ENCODE assay signal across 11 cellular contexts in genomic region chr14:24308342-24309124, GRCh38. TPM values are rescaled to one million over a fixed set of nuclear protein-coding genes. Genes with fewer than 3 reads are reported as not detected.
DNase-seq lines count a peak whose midpoint lies in the region; ATAC-seq and TF ChIP-seq lines count a peak whose summit lies in the region.
"Had no signal": no experiment of that assay in that cellular context is flagged by ENCODE, and none has a peak within 500 bp of the region (broad histone marks: within the 10 kb centered on the region; RNA-seq: fewer than 3 reads in every experiment).

No MANE protein-coding gene starts in this region.

- H3K9ac ChIP-seq in OCI-LY1 (ENCODE audit: low read length) (no peak overlapping the region), colonic mucosa (ENCODE audit: low read depth in 2 of 2, low read length in 2 of 2) (peak overlapping the region; percentile 2 to 45)

- H3F3A ChIP-seq in OCI-LY1 (ENCODE audit: insufficient read depth, low read length) = no peaks in the 10 kb centered on the region

- H3K27me3 ChIP-seq in CD4-positive, CD25-positive, alpha-beta regulatory T cell (ENCODE audit: control insufficient read depth, insufficient read depth, low read length) = no peaks in the 10 kb centered on the region
- no peaks in the 10 kb centered on the region for H3K27me3 ChIP-seq in OCI-LY1 (ENCODE audit: insufficient read depth, low read length)
- no peaks in the 10 kb centered on the region for H3K27me3 ChIP-seq in colonic mucosa
- H3K27me3 ChIP-seq: cardiac muscle cell, right atrium auricular region had no signal

- no peak for DNase-seq in CD4-positive, CD25-positive, alpha-beta regulatory T cell
- DNase-seq in colonic mucosa (no peak), natural killer cell (no peak), SW 1271 (lab: John Stamatoyannopoulos, UW) (no peak), ureter (ENCODE audit: low spot score) (no peak)

- H3K27ac Mint-ChIP-seq in CD4-positive, CD25-positive, alpha-beta regulatory T cell = peak overlapping the region; percentile 23 to 85 (median 65)
- peak overlapping the region; percentile 94 to 96 for H3K27ac Mint-ChIP-seq in natural killer cell

- H3K9me2 ChIP-seq in OCI-LY1 (ENCODE audit: low read depth, low read length) = no peaks in the 10 kb centered on the region

- H3K4me1 ChIP-seq in CD4-positive, CD25-positive, alpha-beta regulatory T cell (ENCODE audit: control insufficient read depth, insufficient read depth, low read length, poor library complexity, severe bottlenecking) = peaks cover 53% of the 10 kb centered on the region
- H3K4me1 ChIP-seq in OCI-LY1 (ENCODE audit: insufficient read depth, low read length, severe bottlenecking) (peaks cover 32% of the 10 kb centered on the region), colonic mucosa (peaks cover 8% of the 10 kb centered on the region)

- ATAC-seq in CD4-positive, CD25-positive, alpha-beta regulatory T cell (ENCODE audit: low read depth in 2 of 2) = no peak
- ATAC-seq in natural killer cell (no peak), GM21576 (IDR thresholded peaks at IDR 0.05; ENCODE audit: unreplicated experiment) (no peak), HG03439 (IDR thresholded peaks at IDR 0.05; ENCODE audit: unreplicated experiment) (no peak)

- no peak overlapping the region for H3K4me2 ChIP-seq in OCI-LY1 (ENCODE audit: low read length)

- H3K9me3 Mint-ChIP-seq in CD4-positive, CD25-positive, alpha-beta regulatory T cell = no peaks in the 10 kb centered on the region
- H3K9me3 Mint-ChIP-seq in natural killer cell = no peaks in the 10 kb centered on the region

- no peaks in the 10 kb centered on the region for H3K27me3 Mint-ChIP-seq in CD4-positive, CD25-positive, alpha-beta regulatory T cell
- H3K27me3 Mint-ChIP-seq in natural killer cell (ENCODE audit: low read depth in 2 of 2) = no peaks in the 10 kb centered on the region

- no peaks in the 10 kb centered on the region for H3K9me3 ChIP-seq in CD4-positive, CD25-positive, alpha-beta regulatory T cell (ENCODE audit: control insufficient read depth in 2 of 2, low read length in 2 of 2)
- H3K9me3 ChIP-seq in OCI-LY1 (ENCODE audit: low read length) = no peaks in the 10 kb centered on the region
- H3K9me3 ChIP-seq in colonic mucosa = no peaks in the 10 kb centered on the region
- H3K9me3 ChIP-seq: right atrium auricular region had no signal

- intact Hi-C loops in colonic mucosa (cut with DNase I) = no loop called here
- intact Hi-C loops in natural killer cell (cut with micrococcal nuclease) = no loop called here

- H3K4me3 ChIP-seq in CD4-positive, CD25-positive, alpha-beta regulatory T cell (ENCODE audit: low read depth, low read length) = no peak overlapping the region
- H3K4me3 ChIP-seq in OCI-LY1 (ENCODE audit: low read depth, low read length, poor library complexity, severe bottlenecking) (no peak overlapping the region), colonic mucosa (no peak overlapping the region)
- H3K4me3 ChIP-seq: cardiac muscle cell, right atrium auricular region, SK-N-MC had no signal

- H3K79me2 ChIP-seq in OCI-LY1 (ENCODE audit: insufficient read depth, low read length) = no peaks in the 10 kb centered on the region

- peak overlapping the region in 3 of 4 donors; percentile 43 to 73 (median 68) for H3K4me3 Mint-ChIP-seq in CD4-positive, CD25-positive, alpha-beta regulatory T cell
- H3K4me3 Mint-ChIP-seq in natural killer cell = peak overlapping the region; percentile 36

- peaks cover 30% of the 10 kb centered on the region for H3K36me3 Mint-ChIP-seq in CD4-positive, CD25-positive, alpha-beta regulatory T cell
- peaks cover 10% of the 10 kb centered on the region for H3K36me3 Mint-ChIP-seq in natural killer cell

- peaks cover 17 to 62% (median 36%) of the 10 kb centered on the region in 4 donors for H3K4me1 Mint-ChIP-seq in CD4-positive, CD25-positive, alpha-beta regulatory T cell
- peaks cover 47 to 68% of the 10 kb centered on the region in 2 donors for H3K4me1 Mint-ChIP-seq in natural killer cell

- no peak overlapping the region for H2AFZ ChIP-seq in OCI-LY1 (ENCODE audit: low read length)

- H4K20me1 ChIP-seq in OCI-LY1 (ENCODE audit: insufficient read depth, low read length) = no peaks in the 10 kb centered on the region

- H3K27ac ChIP-seq in CD4-positive, CD25-positive, alpha-beta regulatory T cell (ENCODE audit: insufficient read depth, low read length, poor library complexity, severe bottlenecking) = no peak overlapping the region
- H3K27ac ChIP-seq in OCI-LY1 (ENCODE audit: low read depth, low read length, poor library complexity, severe bottlenecking) (no peak overlapping the region), colonic mucosa (peak overlapping the region; percentile 58)
- H3K27ac ChIP-seq: cardiac muscle cell, right atrium auricular region, SK-N-MC had no signal

- peaks cover 37% of the 10 kb centered on the region for H3K36me3 ChIP-seq in CD4-positive, CD25-positive, alpha-beta regulatory T cell (ENCODE audit: control insufficient read depth, insufficient read depth, low read length)
- peaks cover 53% of the 10 kb centered on the region for H3K36me3 ChIP-seq in OCI-LY1 (ENCODE audit: insufficient read depth, low read length)
- peaks cover 12% of the 10 kb centered on the region for H3K36me3 ChIP-seq in colonic mucosa

- TF ChIP-seq CTCF in OCI-LY1 (IDR thresholded peaks at IDR 0.05; ENCODE audit: low read length) (peak; percentile 4; the same call in 1 of the 2 replicates), colonic mucosa (IDR thresholded peaks at IDR 0.05) (peak; percentile 22), natural killer cell (IDR thresholded peaks at IDR 0.05) (peak; percentile 44)

RNA-seq across cellular contexts. Expression of gene CIDEB, which starts 0.8 kb away (rescaled TPM):
- total RNA-seq in CD4-positive, CD25-positive, alpha-beta regulatory T cell = 13.2 TPM
- 10 to 100 TPM in 2 of 4 donors, 1 to 10 TPM in 2; 8.9 to 13.6 (median 9.7) TPM for polyA plus RNA-seq in CD4-positive, CD25-positive, alpha-beta regulatory T cell
- total RNA-seq in colonic mucosa = 10 to 100 TPM in 1 of 2 donors, 1 to 10 TPM in 1; 7.7 to 12.9 TPM
- total RNA-seq in natural killer cell = 10 to 100 TPM; 40.0 to 59.6 (median 46.6) TPM
- 11.1 TPM for total RNA-seq in ureter
- total RNA-seq: cardiac muscle cell had no signal
- polyA plus RNA-seq: cardiac muscle cell had no signal

RNA-seq across cellular contexts. Expression of gene LTB4R2, which starts 1.4 kb away (rescaled TPM):
- total RNA-seq in CD4-positive, CD25-positive, alpha-beta regulatory T cell = 18.1 TPM
- polyA plus RNA-seq in CD4-positive, CD25-positive, alpha-beta regulatory T cell = 1 to 10 TPM in 3 of 4 donors, under 1 TPM in 1; 1.00 to 2.2 (median 1.7) TPM
- total RNA-seq in colonic mucosa = 1 to 10 TPM; 2.7 to 7.8 TPM
- 10 to 100 TPM; 27.6 to 40.5 (median 37.4) TPM for total RNA-seq in natural killer cell
- total RNA-seq in ureter = 8.2 TPM

RNA-seq across cellular contexts. Expression of gene LTB4R, which starts 2.8 kb away (rescaled TPM):
- total RNA-seq in CD4-positive, CD25-positive, alpha-beta regulatory T cell = 17.5 TPM
- 1 to 10 TPM; 3.5 to 7.8 (median 6.3) TPM for polyA plus RNA-seq in CD4-positive, CD25-positive, alpha-beta regulatory T cell
- total RNA-seq in colonic mucosa (1 to 10 TPM; 1.5 to 4.0 TPM), natural killer cell (10 to 100 TPM; 33.5 to 55.7 (median 49.7) TPM), ureter (9.6 TPM)

RNA-seq across cellular contexts. Expression of gene NOP9, which starts 8.9 kb away (rescaled TPM):
- total RNA-seq in CD4-positive, CD25-positive, alpha-beta regulatory T cell = 30.0 TPM
- 1 to 10 TPM; 1.3 to 2.5 (median 1.8) TPM for polyA plus RNA-seq in CD4-positive, CD25-positive, alpha-beta regulatory T cell
- total RNA-seq in colonic mucosa (10 to 100 TPM; 23.8 to 49.8 TPM), natural killer cell (10 to 100 TPM; 34.9 to 47.8 (median 39.2) TPM), ureter (36.5 TPM)

RNA-seq across cellular contexts. Expression of gene DHRS1, which starts 9.0 kb away (rescaled TPM):
- total RNA-seq in CD4-positive, CD25-positive, alpha-beta regulatory T cell = 41.2 TPM
- 10 to 100 TPM; 21.7 to 48.5 (median 31.9) TPM for polyA plus RNA-seq in CD4-positive, CD25-positive, alpha-beta regulatory T cell
- total RNA-seq in colonic mucosa (10 to 100 TPM; 38.0 to 42.4 TPM), natural killer cell (10 to 100 TPM; 39.8 to 59.0 (median 43.3) TPM), ureter (28.7 TPM)
